9 cellular contexts compared by ENCODE assay signal in the genomic region with DNA sequence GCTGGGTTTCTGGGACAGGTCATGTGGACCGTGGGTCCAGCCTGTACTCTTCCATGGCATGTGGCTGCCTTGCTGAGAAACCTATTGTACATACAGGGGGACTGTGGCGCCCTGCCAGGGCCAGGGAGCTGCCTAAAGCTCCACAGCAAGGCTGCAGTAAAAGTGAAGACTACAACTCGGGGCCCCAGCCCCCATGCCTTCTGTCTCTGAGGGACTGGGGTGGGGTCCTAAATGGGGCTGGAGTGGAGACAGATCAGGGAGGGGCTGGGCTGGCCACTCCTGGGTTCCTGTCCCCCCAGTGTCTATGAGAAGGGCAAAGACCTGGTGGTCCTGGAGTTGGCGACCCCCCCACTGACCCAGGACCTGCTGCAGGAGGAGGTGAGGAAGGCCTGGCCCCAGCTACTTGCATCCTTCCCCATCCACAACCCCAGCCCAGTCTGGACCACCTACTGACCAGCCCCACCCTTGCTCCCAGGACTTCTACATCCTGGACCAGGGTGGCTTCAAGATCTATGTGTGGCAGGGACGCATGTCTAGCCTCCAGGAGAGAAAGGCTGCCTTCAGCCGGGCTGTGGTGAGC. TPM values are rescaled to one million over a fixed set of nuclear protein-coding genes. Genes with fewer than 3 reads are reported as not detected.
DNase-seq lines count a peak whose midpoint lies in the region; ATAC-seq and TF ChIP-seq lines count a peak whose summit lies in the region.
"Had no signal": no experiment of that assay in that cellular context is flagged by ENCODE, and none has a peak within 500 bp of the region (broad histone marks: within the 10 kb centered on the region; RNA-seq: fewer than 3 reads in every experiment).

No MANE protein-coding gene starts in this region.

- peaks cover 35% of the 10 kb centered on the region for H3K36me3 Mint-ChIP-seq in activated T-helper 2 cell treated with anti-CD3 and anti-CD28 coated beads, Interferon-gamma antibody, Interleukin-2, Interleukin-4, amounts not matched to agents 10 μg/mL and 5 μg/mL and 100 μg/mL, durations not matched to agents 14 hours and 24 hours and 36 hours (ENCODE audit: low read depth)

- TF ChIP-seq CTCF in HCT116 (IDR thresholded peaks at IDR 0.05 in 2 of 3, conservative IDR thresholded peaks at IDR 0.05 in 1 of 3; ENCODE audit: borderline replicate concordance in 1 of 3, insufficient read depth in 1 of 3, low read depth in 2 of 3, low read length in 2 of 3) (no peak), GM10266 (IDR thresholded peaks at IDR 0.05; ENCODE audit: control insufficient read depth, insufficient read depth, low read depth, missing control alignments) (no peak)

- H3K4me3 Mint-ChIP-seq in activated T-helper 2 cell treated with anti-CD3 and anti-CD28 coated beads, Interferon-gamma antibody, Interleukin-2, Interleukin-4, amounts not matched to agents 10 μg/mL and 5 μg/mL and 100 μg/mL, durations not matched to agents 14 hours and 24 hours and 36 hours (ENCODE audit: low read depth): no peak overlapping the region

- ATAC-seq in HCT116 (no peak), right cardiac atrium (no peak), HG02678 (IDR thresholded peaks at IDR 0.05; ENCODE audit: unreplicated experiment) (no peak)

- intact Hi-C loops in HCT116 (cut with micrococcal nuclease) (no loop called here), right cardiac atrium (cut with DNase I) (no loop called here)
- intact Hi-C loops in activated T-helper 2 cell treated with anti-CD3 and anti-CD28 coated beads, Interferon-gamma antibody, Interleukin-2, Interleukin-4, amounts not matched to agents 10 μg/mL and 5 μg/mL and 100 μg/mL, durations not matched to agents 14 hours and 24 hours and 36 hours (cut with micrococcal nuclease): no loop called here

- H3K4me2 ChIP-seq in HCT116 (ENCODE audit: low read length): peak overlapping the region; percentile 95

- DNase-seq in HCT116 (ENCODE audit: low read depth, low spot score) (no peak), right cardiac atrium (peak; percentile 37 to 79 (median 74)), amygdala (lab: John Stamatoyannopoulos, UW) (no peak), DMS 273 (lab: John Stamatoyannopoulos, UW; ENCODE audit: unreplicated experiment) (no peak), GM10266 (ENCODE audit: extremely low spot score) (no peak)
- DNase-seq in activated T-helper 2 cell treated with anti-CD3 and anti-CD28 coated beads, Interferon-gamma antibody, Interleukin-2, Interleukin-4, amounts not matched to agents 10 μg/mL and 5 μg/mL and 100 μg/mL, durations not matched to agents 14 hours and 24 hours and 36 hours (ENCODE audit: low spot score): no peak
- DNase-seq: NCI-H524 treated with DMSO at 0.1 percent for 48 hours had no signal

- no TSS peak for BruUV-seq in HCT116 (replicated peaks; lab: Mats Ljungman, UMichigan)

- H3K9me2 ChIP-seq in HCT116 (ENCODE audit: insufficient read depth): no peaks in the 10 kb centered on the region

- H3K27ac Mint-ChIP-seq in activated T-helper 2 cell treated with anti-CD3 and anti-CD28 coated beads, Interferon-gamma antibody, Interleukin-2, Interleukin-4, amounts not matched to agents 10 μg/mL and 5 μg/mL and 100 μg/mL, durations not matched to agents 14 hours and 24 hours and 36 hours: peak overlapping the region; percentile 83

- H3K27me3 ChIP-seq in HCT116 (ENCODE audit: insufficient read depth, low read length) (no peaks in the 10 kb centered on the region), right cardiac atrium (ENCODE audit: control insufficient read depth, insufficient read depth) (no peaks in the 10 kb centered on the region), skeletal muscle tissue (ENCODE audit: control insufficient read depth in 3 of 3, insufficient read depth in 3 of 3, low read length in 3 of 3) (no peaks in the 10 kb centered on the region)

- POLR2A ChIA-PET in HCT116 (lab: Charles Lee): no interaction called here

- H4K20me1 ChIP-seq in HCT116 (ENCODE audit: insufficient read depth): no peaks in the 10 kb centered on the region

- peak; percentile 16 for TF ChIP-seq POLR2A in HCT116 (IDR thresholded peaks at IDR 0.05; ENCODE audit: borderline replicate concordance, extremely low read depth, insufficient read depth, insufficient read length)

- no peak for TF ChIP-seq RAD21 in HCT116 (IDR thresholded peaks at IDR 0.05; ENCODE audit: low read depth)

- H3K9me3 Mint-ChIP-seq in activated T-helper 2 cell treated with anti-CD3 and anti-CD28 coated beads, Interferon-gamma antibody, Interleukin-2, Interleukin-4, amounts not matched to agents 10 μg/mL and 5 μg/mL and 100 μg/mL, durations not matched to agents 14 hours and 24 hours and 36 hours: no peaks in the 10 kb centered on the region

- H3K9me3 ChIP-seq in HCT116 (ENCODE audit: control insufficient read depth in 1 of 2, insufficient read depth in 1 of 2, low read depth in 1 of 2, low read length in 2 of 2) (no peaks in the 10 kb centered on the region), right cardiac atrium (ENCODE audit: control insufficient read depth, low read length) (no peaks in the 10 kb centered on the region), skeletal muscle tissue (ENCODE audit: control insufficient read depth in 3 of 3, low read length in 3 of 3) (no peaks in the 10 kb centered on the region)

- CTCF ChIA-PET in HCT116 (lab: Charles Lee): interaction anchor here (1.3 to 1.6 kb wide), 3 partner anchors 24 to 142 kb away, joined by 3 to 24 read pairs (median 22); no protein-coding TSS in a partner anchor

- peak overlapping the region; percentile 71 for H3K9ac ChIP-seq in HCT116 (ENCODE audit: low read length)
- peak overlapping the region in 1 of 3 donors; percentile 90 for H3K9ac ChIP-seq in skeletal muscle tissue (ENCODE audit: low read depth in 1 of 3, low read length in 3 of 3)

- RAD21 ChIA-PET in HCT116 (lab: Charles Lee; ENCODE audit: low non-redundant PET in 1 of 2, low total read pairs in 2 of 2, uncharacterized antibody in 2 of 2, unreplicated experiment in 2 of 2): no interaction called here

- H2AFZ ChIP-seq in HCT116 (ENCODE audit: low read depth, low read length, poor library complexity, severe bottlenecking): no peak overlapping the region

- H3K4me1 ChIP-seq in HCT116 (ENCODE audit: control insufficient read depth in 1 of 2, insufficient read depth in 2 of 2, low read length in 2 of 2) (peaks cover 11 to 37% of the 10 kb centered on the region in 2 experiments), right cardiac atrium (ENCODE audit: control insufficient read depth, insufficient read depth, low read length) (no peaks in the 10 kb centered on the region), skeletal muscle tissue (ENCODE audit: control insufficient read depth in 3 of 3, insufficient read depth in 3 of 3, low read length in 3 of 3) (peaks cover 12 to 28% (median 21%) of the 10 kb centered on the region in 3 donors)

- peaks cover 48% of the 10 kb centered on the region for H3K4me1 Mint-ChIP-seq in activated T-helper 2 cell treated with anti-CD3 and anti-CD28 coated beads, Interferon-gamma antibody, Interleukin-2, Interleukin-4, amounts not matched to agents 10 μg/mL and 5 μg/mL and 100 μg/mL, durations not matched to agents 14 hours and 24 hours and 36 hours (ENCODE audit: low read depth)

- H3K4me3 ChIP-seq in HCT116 (replicated peaks in 1 of 2; ENCODE audit: low read depth in 1 of 2, low read length in 2 of 2) (no peak overlapping the region), right cardiac atrium (ENCODE audit: low read length) (no peak overlapping the region), skeletal muscle tissue (ENCODE audit: low read length in 3 of 3) (no peak overlapping the region)

- H3K27me3 Mint-ChIP-seq in activated T-helper 2 cell treated with anti-CD3 and anti-CD28 coated beads, Interferon-gamma antibody, Interleukin-2, Interleukin-4, amounts not matched to agents 10 μg/mL and 5 μg/mL and 100 μg/mL, durations not matched to agents 14 hours and 24 hours and 36 hours (ENCODE audit: low read depth): no peaks in the 10 kb centered on the region

- 79% methylated on average over 6 of the region's 6 CpGs for WGBS in right cardiac atrium

- no peaks in the 10 kb centered on the region for H3K79me2 ChIP-seq in HCT116 (ENCODE audit: insufficient read depth, low read length)

- H3K27ac ChIP-seq in HCT116 (ENCODE audit: low read depth, low read length) (peak overlapping the region; percentile 49; the same call in 1 of the 2 replicates), right cardiac atrium (ENCODE audit: low read length) (peak overlapping the region; percentile 95), skeletal muscle tissue (ENCODE audit: low read depth, low read length) (peak overlapping the region; percentile 82)

- no peaks in the 10 kb centered on the region for H3K36me3 ChIP-seq in HCT116 (ENCODE audit: control insufficient read depth in 1 of 2, insufficient read depth in 2 of 2, low read length in 2 of 2)
- H3K36me3 ChIP-seq in skeletal muscle tissue (ENCODE audit: control insufficient read depth in 3 of 3, insufficient read depth in 3 of 3, low read length in 3 of 3): peaks cover 2 to 6% (median 4%) of the 10 kb centered on the region in 3 donors

TF ChIP-seq in HCT116, 20 proteins besides CTCF, POLR2A, EP300 and RAD21 (continues in another document):
- no peak for TF ChIP-seq EZH2phosphoT487 (IDR thresholded peaks at IDR 0.05; ENCODE audit: borderline replicate concordance)
- TF ChIP-seq SP1 (IDR thresholded peaks at IDR 0.05; ENCODE audit: low read depth): no peak
- TF ChIP-seq SIN3A (IDR thresholded peaks at IDR 0.05; ENCODE audit: low read depth): no peak

RNA-seq across cellular contexts. Expression of a gene that starts 7.3 kb away (rescaled TPM):
- total RNA-seq in HCT116 (2021; ENCODE audit: unreplicated experiment) (1.2 TPM), right cardiac atrium (1 to 10 TPM; 4.0 to 9.7 (median 8.8) TPM), skeletal muscle tissue (7.8 TPM)
- polyA plus RNA-seq in HCT116 (2012): 1.3 and 1.5 TPM in 2 replicates
- 11.8 and 12.8 TPM in 2 replicates for total RNA-seq in activated T-helper 2 cell treated with anti-CD3 and anti-CD28 coated beads, Interferon-gamma antibody, Interleukin-2, Interleukin-4, amounts not matched to agents 10 μg/mL and 5 μg/mL and 100 μg/mL, durations not matched to agents 14 hours and 24 hours and 36 hours
- 5.4 TPM for polyA plus RNA-seq in right cardiac atrium

RNA-seq across cellular contexts. Expression of a gene that starts 31.6 kb away (rescaled TPM):
- 15.9 TPM for total RNA-seq in HCT116 (2021; ENCODE audit: unreplicated experiment)
- 15.8 TPM in 2 replicates for polyA plus RNA-seq in HCT116 (2012)
- 4.3 and 6.9 TPM in 2 replicates for total RNA-seq in activated T-helper 2 cell treated with anti-CD3 and anti-CD28 coated beads, Interferon-gamma antibody, Interleukin-2, Interleukin-4, amounts not matched to agents 10 μg/mL and 5 μg/mL and 100 μg/mL, durations not matched to agents 14 hours and 24 hours and 36 hours
- 10 to 100 TPM; 12.1 to 17.7 (median 15.2) TPM for total RNA-seq in right cardiac atrium
- 11.2 TPM for polyA plus RNA-seq in right cardiac atrium
- total RNA-seq in skeletal muscle tissue: 9.4 TPM

RNA-seq across cellular contexts. Expression of a gene that starts 41.1 kb away (rescaled TPM):
- total RNA-seq in HCT116 (2021; ENCODE audit: unreplicated experiment) (0.61 TPM), right cardiac atrium (1 to 10 TPM in 1 of 4 donors, under 1 TPM in 3; 0.23 to 1.0 (median 0.61) TPM), skeletal muscle tissue (under 0.01 TPM)
- 0.22 and 0.30 TPM in 2 replicates for polyA plus RNA-seq in HCT116 (2012)
- total RNA-seq in activated T-helper 2 cell treated with anti-CD3 and anti-CD28 coated beads, Interferon-gamma antibody, Interleukin-2, Interleukin-4, amounts not matched to agents 10 μg/mL and 5 μg/mL and 100 μg/mL, durations not matched to agents 14 hours and 24 hours and 36 hours: 0.02 and 0.16 TPM in 2 replicates
- 0.48 TPM for polyA plus RNA-seq in right cardiac atrium

Comparison
In these comparisons a context has a peak if more than half of its experiments do, and no peak if none do; other contexts are left out.
1. DNase-seq: peak in right cardiac atrium (3 of 3); none in HCT116 (single experiment), activated T-helper 2 cell treated with anti-CD3 and anti-CD28 coated beads, Interferon-gamma antibody, Interleukin-2, Interleukin-4, amounts not matched to agents 10 μg/mL and 5 μg/mL and 100 μg/mL, durations not matched to agents 14 hours and 24 hours and 36 hours (single experiment), amygdala (0 of 56), DMS 273 (single experiment) and GM10266 (single experiment).
2. Peak in every context shown above with its lines, with median percentiles within 50 percentile points of each other: H3K27ac ChIP-seq.